In the genomic region with DNA sequence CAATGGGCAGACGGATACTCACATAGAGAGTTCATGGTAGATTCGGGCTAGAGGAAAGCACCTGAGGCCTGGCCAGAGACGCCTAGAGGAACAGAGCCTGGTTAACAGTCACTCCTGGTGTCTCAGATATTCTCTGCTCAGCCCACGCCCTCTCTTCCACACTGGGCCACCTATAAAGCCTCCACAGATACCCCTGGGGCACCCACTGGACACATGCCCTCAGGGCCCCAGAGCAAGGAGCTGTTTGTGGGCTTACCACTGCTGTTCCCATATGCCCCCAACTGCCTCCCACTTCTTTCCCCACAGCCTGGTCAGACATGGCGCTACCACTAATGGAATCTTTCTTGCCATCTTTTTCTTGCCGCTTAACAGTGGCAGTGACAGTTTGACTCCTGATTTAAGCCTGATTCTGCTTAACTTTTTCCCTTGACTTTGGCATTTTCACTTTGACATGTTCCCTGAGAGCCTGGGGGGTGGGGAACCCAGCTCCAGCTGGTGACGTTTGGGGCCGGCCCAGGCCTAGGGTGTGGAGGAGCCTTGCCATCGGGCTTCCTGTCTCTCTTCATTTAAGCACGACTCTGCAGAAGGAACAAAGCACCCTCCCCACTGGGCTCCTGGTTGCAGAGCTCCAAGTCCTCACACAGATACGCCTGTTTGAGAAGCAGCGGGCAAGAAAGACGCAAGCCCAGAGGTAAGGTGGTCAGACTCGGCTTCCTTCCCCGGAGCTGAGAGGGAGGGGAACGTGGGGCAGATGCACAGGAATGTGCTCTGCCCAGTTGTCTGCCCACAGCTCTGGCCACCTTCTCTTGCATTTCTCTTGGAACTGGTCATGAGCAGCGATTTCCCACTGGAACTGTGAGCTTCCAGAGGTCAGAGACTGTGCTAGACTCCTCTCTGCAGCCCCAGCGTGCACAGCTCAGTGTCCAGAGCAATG, we compare ENCODE assay signal across 8 cellular contexts. TPM values are rescaled to one million over a fixed set of nuclear protein-coding genes. Genes with fewer than 3 reads are reported as not detected.
DNase-seq lines count a peak whose midpoint lies in the region; ATAC-seq and TF ChIP-seq lines count a peak whose summit lies in the region.

A gene (plus strand): TSS at position 557 of the 934 bp plus-strand sequence. CDS start 10,611 bp downstream, outside the sequence.

- H3K27ac ChIP-seq in gastroesophageal sphincter (peak within 1 kb of the TSS in 3 of 4 donors; percentile 3 to 44 (median 35)), skeletal muscle tissue (ENCODE audit: low read depth, low read length) (peak within 1 kb of the TSS; percentile 68), foreskin keratinocyte (no peak within 1 kb of the TSS)

- DNase-seq in EH (ENCODE audit: low read depth) (peak; percentile 44), erythroblast (lab: John Stamatoyannopoulos, UW) (no peak), dermis blood vessel endothelial cell (no peak), foreskin keratinocyte (no peak)
- peak; percentile 58 for DNase-seq in activated CD4-positive, alpha-beta T cell treated with anti-CD3 and anti-CD28 coated beads for 1 hour

- TF ChIP-seq CTCF in gastroesophageal sphincter (IDR thresholded peaks at IDR 0.05) (no peak), foreskin keratinocyte (conservative IDR thresholded peaks at IDR 0.05) (no peak)

- ATAC-seq in gastroesophageal sphincter (peak; percentile 67), HG02798 (IDR thresholded peaks at IDR 0.05; ENCODE audit: poor library complexity, unreplicated experiment) (no peak), foreskin keratinocyte (no peak)

- no peak for TF ChIP-seq EP300 in gastroesophageal sphincter (IDR thresholded peaks at IDR 0.05)

- 74 to 87% methylated on average over 4 to 6 of the region's 18 CpGs for WGBS in gastroesophageal sphincter (ENCODE audit: low coverage in 1 of 2), 2 donors

- H3K9ac ChIP-seq in skeletal muscle tissue (ENCODE audit: low read depth in 1 of 3, low read length in 3 of 3), result no peak within 1 kb of the TSS

- H3K9me3 ChIP-seq in gastroesophageal sphincter (no peaks in the 10 kb centered on the region), skeletal muscle tissue (ENCODE audit: control insufficient read depth in 3 of 3, low read length in 3 of 3) (no peaks in the 10 kb centered on the region)

- peak within 1 kb of the TSS in 1 of 2 donors; percentile 35 for H3K4me3 ChIP-seq in gastroesophageal sphincter
- peak within 1 kb of the TSS; percentile 11 to 54 (median 13) for H3K4me3 ChIP-seq in skeletal muscle tissue (ENCODE audit: low read length in 3 of 3)

- H3K36me3 ChIP-seq in gastroesophageal sphincter, result no peaks in the 10 kb centered on the region
- no peaks in the 10 kb centered on the region for H3K36me3 ChIP-seq in skeletal muscle tissue (ENCODE audit: control insufficient read depth in 3 of 3, insufficient read depth in 3 of 3, low read length in 3 of 3)

- TF ChIP-seq POLR2A in gastroesophageal sphincter (IDR thresholded peaks at IDR 0.05), result peak; percentile 11 to 39
- TF ChIP-seq POLR2A in erythroblast (IDR thresholded peaks at IDR 0.05; ENCODE audit: low read length), result no peak

- peaks cover 0 to 12% (median 3%) of the 10 kb centered on the region in 3 donors for H3K4me1 ChIP-seq in gastroesophageal sphincter
- peaks cover 0 to 3% (median 2%) of the 10 kb centered on the region in 3 donors for H3K4me1 ChIP-seq in skeletal muscle tissue (ENCODE audit: control insufficient read depth in 3 of 3, insufficient read depth in 3 of 3, low read length in 3 of 3)
- no peaks in the 10 kb centered on the region for H3K4me1 ChIP-seq in foreskin keratinocyte

- H3K27me3 ChIP-seq in gastroesophageal sphincter (no peaks in the 10 kb centered on the region), skeletal muscle tissue (ENCODE audit: control insufficient read depth in 3 of 3, insufficient read depth in 3 of 3, low read length in 3 of 3) (peaks cover 0 to 5% (median 3%) of the 10 kb centered on the region in 3 donors), foreskin keratinocyte (peaks cover 17% of the 10 kb centered on the region)

RNA-seq across cellular contexts. Expression of the gene that starts here (rescaled TPM):
- total RNA-seq in gastroesophageal sphincter, result 10 to 100 TPM in 2 of 4 donors, 1 to 10 TPM in 2; 2.6 to 15.2 (median 9.1) TPM
- total RNA-seq in skeletal muscle tissue, result 6.8 TPM
- total RNA-seq in dermis blood vessel endothelial cell, result not detected in 2 replicates
- total RNA-seq in foreskin keratinocyte, result not detected in 2 replicates
- polyA plus RNA-seq in foreskin keratinocyte, result 0.02 TPM in 1 of 2 replicates, not detected in the other

Comparison
In these comparisons a context has a peak if more than half of its experiments do, and no peak if none do; other contexts are left out.
1. DNase-seq: peak in EH (single experiment) and activated CD4-positive, alpha-beta T cell treated with anti-CD3 and anti-CD28 coated beads for 1 hour (single experiment); none in erythroblast (0 of 2), dermis blood vessel endothelial cell (single experiment) and foreskin keratinocyte (0 of 2).